22 cellular contexts compared by ENCODE assay signal in genomic region chr2:111657351-111657975, GRCh38.
"Had no signal": no experiment of that assay in that cellular context is flagged by ENCODE, and none has a peak within 500 bp of the region (broad histone marks: within the 10 kb centered on the region; RNA-seq: fewer than 3 reads in every experiment).

No MANE protein-coding gene starts in this region.

- H3K4me3 ChIP-seq: heart right ventricle, prostate gland, right atrium auricular region, uterus had no signal

- H3K27ac ChIP-seq: heart right ventricle, prostate gland, right atrium auricular region, uterus had no signal

- DNase-seq: activated CD4-positive, alpha-beta T cell treated with anti-CD3 and anti-CD28 coated beads for 48 hours; activated CD4-positive, CD25-positive, alpha-beta regulatory T cell; activated CD8-positive, alpha-beta T cell treated with anti-CD3 and anti-CD28 coated beads, Interleukin-2, amount 10 ng/mL, durations not matched to agents 7 days and 5 days; activated effector memory CD4-positive, alpha-beta T cell treated with Interleukin-2 at 50 U/mL for 16 hours; activated naive CD4-positive, alpha-beta T cell treated with anti-CD3 and anti-CD28 coated beads, Interleukin-2, amount 10 ng/mL, durations not matched to agents 7 days and 5 days; activated naive CD8-positive, alpha-beta T cell treated with anti-CD3 and anti-CD28 coated beads, Interleukin-2, amount 50 U/mL, for 24 hours; activated T-cell treated with anti-CD3 and anti-CD28 coated beads, Interleukin-2, amount 50 U/mL, for 4 hours; anterior cingulate cortex; caudate nucleus; heart right ventricle; occipital lobe; stimulated activated CD4-positive, alpha-beta T cell treated with anti-CD3 and anti-CD28 coated beads, Interleukin-12 subunit alpha, Interleukin-12 subunit beta, amount 100 ng/mL, for 4 hours; stimulated activated CD4-positive, alpha-beta T cell treated with anti-CD3 and anti-CD28 coated beads, Interleukin-1b, Interleukin-23, amount 100 ng/mL, for 48 hours; stimulated activated CD8-positive, alpha-beta memory T cell treated with anti-CD3 and anti-CD28 coated beads, Interleukin-4, amount 100 ng/mL, for 48 hours; stimulated activated naive CD4-positive, alpha-beta T cell; T-helper 1 cell; T-helper 9 cell; uterus had no signal

- ATAC-seq: activated CD8-positive, alpha-beta T cell treated with anti-CD3 and anti-CD28 coated beads, Interleukin-2, amount 10 ng/mL, durations not matched to agents 7 days and 5 days; activated naive CD8-positive, alpha-beta T cell treated with anti-CD3 and anti-CD28 coated beads, Interleukin-2, amount 50 U/mL, for 24 hours; activated T-cell treated with anti-CD3 and anti-CD28 coated beads, Interleukin-2, amount 50 U/mL, for 4 hours; heart right ventricle; natural killer cell treated with Interleukin-12 subunit alpha and Interleukin-12 subunit beta and Interleukin-15 and Interleukin-18, amount 100 ng/mL, for 72 hours had no signal

- H3K9me3 ChIP-seq: heart right ventricle, prostate gland, right atrium auricular region, uterus had no signal

- H3K36me3 Mint-ChIP-seq: activated naive CD4-positive, alpha-beta T cell treated with anti-CD3 and anti-CD28 coated beads, Interleukin-2, amount 10 ng/mL, durations not matched to agents 7 days and 5 days; brain; natural killer cell treated with Interleukin-12 subunit alpha and Interleukin-12 subunit beta and Interleukin-15 and Interleukin-18, amount 100 ng/mL, for 72 hours had no signal

- H3K36me3 ChIP-seq: heart right ventricle, prostate gland, right atrium auricular region, uterus had no signal

- H3K27me3 Mint-ChIP-seq: brain; natural killer cell treated with Interleukin-12 subunit alpha and Interleukin-12 subunit beta and Interleukin-15 and Interleukin-18, amount 100 ng/mL, for 72 hours had no signal

- H3K27ac Mint-ChIP-seq: activated CD8-positive, alpha-beta T cell treated with anti-CD3 and anti-CD28 coated beads, Interleukin-2, amount 10 ng/mL, durations not matched to agents 7 days and 5 days; activated naive CD4-positive, alpha-beta T cell treated with anti-CD3 and anti-CD28 coated beads, Interleukin-2, amount 10 ng/mL, durations not matched to agents 7 days and 5 days; activated naive CD8-positive, alpha-beta T cell treated with anti-CD3 and anti-CD28 coated beads, Interleukin-2, amount 50 U/mL, for 24 hours; natural killer cell treated with Interleukin-12 subunit alpha and Interleukin-12 subunit beta and Interleukin-15 and Interleukin-18, amount 100 ng/mL, for 72 hours had no signal

- H3K4me3 Mint-ChIP-seq: activated CD8-positive, alpha-beta T cell treated with anti-CD3 and anti-CD28 coated beads, Interleukin-2, amount 10 ng/mL, durations not matched to agents 7 days and 5 days; activated naive CD4-positive, alpha-beta T cell treated with anti-CD3 and anti-CD28 coated beads, Interleukin-2, amount 10 ng/mL, durations not matched to agents 7 days and 5 days; activated naive CD8-positive, alpha-beta T cell treated with anti-CD3 and anti-CD28 coated beads, Interleukin-2, amount 50 U/mL, for 24 hours; activated T-cell treated with anti-CD3 and anti-CD28 coated beads, Interleukin-2, amount 50 U/mL, for 4 hours; brain; natural killer cell treated with Interleukin-12 subunit alpha and Interleukin-12 subunit beta and Interleukin-15 and Interleukin-18, amount 100 ng/mL, for 72 hours had no signal

- H3K27me3 ChIP-seq: heart right ventricle, right atrium auricular region, uterus had no signal

- H3K4me1 ChIP-seq: prostate gland, uterus had no signal

- H3K9me3 Mint-ChIP-seq: activated naive CD4-positive, alpha-beta T cell treated with anti-CD3 and anti-CD28 coated beads, Interleukin-2, amount 10 ng/mL, durations not matched to agents 7 days and 5 days; activated naive CD8-positive, alpha-beta T cell treated with anti-CD3 and anti-CD28 coated beads, Interleukin-2, amount 50 U/mL, for 24 hours; activated T-cell treated with anti-CD3 and anti-CD28 coated beads, Interleukin-2, amount 50 U/mL, for 4 hours; brain; natural killer cell treated with Interleukin-12 subunit alpha and Interleukin-12 subunit beta and Interleukin-15 and Interleukin-18, amount 100 ng/mL, for 72 hours had no signal
